ENCODE assay signal across 11 cellular contexts in genomic region chr19:55278391-55279135, GRCh38. TPM values are rescaled to one million over a fixed set of nuclear protein-coding genes. Genes with fewer than 3 reads are reported as not detected.
DNase-seq lines count a peak whose midpoint lies in the region; TF ChIP-seq lines count a peak whose summit lies in the region.
"Had no signal": no experiment of that assay in that cellular context is flagged by ENCODE, and none has a peak within 500 bp of the region (broad histone marks: within the 10 kb centered on the region; RNA-seq: fewer than 3 reads in every experiment).

No MANE protein-coding gene starts in this region.

- H3K4me2 ChIP-seq in GM23248 (ENCODE audit: unreplicated experiment) = peak overlapping the region; percentile 73
- H3K4me2 ChIP-seq in OCI-LY1 (ENCODE audit: low read length) = peak overlapping the region; percentile 93
- H3K4me2 ChIP-seq in neural progenitor cell = peak overlapping the region; percentile 91

- H4K20me1 ChIP-seq in GM23248 (ENCODE audit: insufficient read depth) (no peaks in the 10 kb centered on the region), OCI-LY1 (ENCODE audit: insufficient read depth, low read length) (no peaks in the 10 kb centered on the region), neural progenitor cell (ENCODE audit: low read depth) (peaks cover 3% of the 10 kb centered on the region)

- DNase-seq in GM23248 = no peak
- DNase-seq in neural progenitor cell (ENCODE audit: low spot score) = no peak
- DNase-seq in thyroid gland = no peak
- no peak for DNase-seq in germinal center (ENCODE audit: low spot score)
- DNase-seq in AML-193 (lab: John Stamatoyannopoulos, UW) = no peak
- DNase-seq: activated gamma-delta T cell, esophagus squamous epithelium, NCI-H1930, SJCRH30 had no signal

- peaks cover 37% of the 10 kb centered on the region for H3K4me1 Mint-ChIP-seq in neural progenitor cell

- H3K9me3 ChIP-seq in GM23248 (ENCODE audit: low read depth) = no peaks in the 10 kb centered on the region
- H3K9me3 ChIP-seq in OCI-LY1 (ENCODE audit: low read length) = no peaks in the 10 kb centered on the region
- H3K9me3 ChIP-seq in duodenal mucosa (ENCODE audit: control insufficient read depth in 1 of 2, low read length in 2 of 2) = no peaks in the 10 kb centered on the region
- H3K9me3 ChIP-seq in neural progenitor cell (ENCODE audit: low read depth) = no peaks in the 10 kb centered on the region
- no peaks in the 10 kb centered on the region for H3K9me3 ChIP-seq in thyroid gland
- H3K9me3 ChIP-seq: esophagus squamous epithelium, SJCRH30 had no signal

- no peaks in the 10 kb centered on the region for H3K36me3 ChIP-seq in GM23248 (ENCODE audit: low read depth)
- H3K36me3 ChIP-seq in OCI-LY1 (ENCODE audit: insufficient read depth, low read length) = peaks cover 11% of the 10 kb centered on the region
- H3K36me3 ChIP-seq in duodenal mucosa (ENCODE audit: control insufficient read depth in 1 of 2, insufficient read depth in 2 of 2, low read length in 2 of 2) = peaks cover 0 to 26% of the 10 kb centered on the region in 2 donors
- H3K36me3 ChIP-seq in neural progenitor cell = no peaks in the 10 kb centered on the region
- H3K36me3 ChIP-seq in thyroid gland = peaks cover 10 to 12% of the 10 kb centered on the region in 2 donors

- H3K9ac ChIP-seq in GM23248 (peak overlapping the region; percentile 85; the same call in 1 of the 2 replicates), OCI-LY1 (ENCODE audit: low read length) (peak overlapping the region; percentile 78), duodenal mucosa (ENCODE audit: low read depth in 1 of 2, low read length in 2 of 2) (peak overlapping the region in 1 of 2 donors; percentile 75), neural progenitor cell (no peak overlapping the region)

- H3K79me2 ChIP-seq in GM23248 (ENCODE audit: insufficient read depth) = peaks cover 13% of the 10 kb centered on the region; the same call in 1 of the 2 replicates
- H3K79me2 ChIP-seq in OCI-LY1 (ENCODE audit: insufficient read depth, low read length) = no peaks in the 10 kb centered on the region
- peaks cover 11% of the 10 kb centered on the region for H3K79me2 ChIP-seq in neural progenitor cell (ENCODE audit: low read depth)

- H3K27ac Mint-ChIP-seq in neural progenitor cell = peak overlapping the region; percentile 82

- peaks cover 6% of the 10 kb centered on the region; the same call in 1 of the 2 replicates for H3F3A ChIP-seq in GM23248 (ENCODE audit: insufficient read depth)
- H3F3A ChIP-seq in OCI-LY1 (ENCODE audit: insufficient read depth, low read length) = peaks cover 5% of the 10 kb centered on the region; the same call in 1 of the 2 replicates
- H3F3A ChIP-seq in neural progenitor cell (ENCODE audit: low read depth) = peaks cover 28% of the 10 kb centered on the region

- peak overlapping the region; percentile 98 for H3K4me3 ChIP-seq in GM23248
- H3K4me3 ChIP-seq in OCI-LY1 (ENCODE audit: low read depth, low read length, poor library complexity, severe bottlenecking) = peak overlapping the region; percentile 82
- H3K4me3 ChIP-seq in duodenal mucosa (ENCODE audit: low read depth in 1 of 2, low read length in 2 of 2) = peak overlapping the region; percentile 98
- H3K4me3 ChIP-seq in neural progenitor cell = peak overlapping the region; percentile 81
- H3K4me3 ChIP-seq in thyroid gland (replicated peaks in 1 of 3) = no peak overlapping the region

- H3K36me3 Mint-ChIP-seq in neural progenitor cell = peaks cover 11% of the 10 kb centered on the region

- no peak for TF ChIP-seq POLR2A in thyroid gland (IDR thresholded peaks at IDR 0.05)

- peak overlapping the region; percentile 98 for H3K4me3 Mint-ChIP-seq in neural progenitor cell

- intact Hi-C loops in thyroid gland (cut with DNase I) = no loop called here

- peaks cover 2% of the 10 kb centered on the region for H3K9me3 Mint-ChIP-seq in neural progenitor cell

- in situ Hi-C loops in GM23248 (cut with MboI) = no loop called here

- H3K27ac ChIP-seq in GM23248 (no peak overlapping the region), OCI-LY1 (ENCODE audit: low read depth, low read length, poor library complexity, severe bottlenecking) (peak overlapping the region; percentile 97), duodenal mucosa (ENCODE audit: low read depth, low read length) (no peak overlapping the region), neural progenitor cell (no peak overlapping the region), thyroid gland (no peak overlapping the region)
- H3K27ac ChIP-seq: SJCRH30 had no signal

- H2AFZ ChIP-seq in GM23248 (no peak overlapping the region), OCI-LY1 (ENCODE audit: low read length) (no peak overlapping the region), neural progenitor cell (replicated peaks) (no peak overlapping the region)

- TF ChIP-seq CTCF in OCI-LY1 (IDR thresholded peaks at IDR 0.05; ENCODE audit: low read length) = no peak
- no peak for TF ChIP-seq CTCF in neural progenitor cell (IDR thresholded peaks at IDR 0.05)
- TF ChIP-seq CTCF in thyroid gland (IDR thresholded peaks at IDR 0.05) = no peak

- H3K4me1 ChIP-seq in GM23248 (ENCODE audit: insufficient read depth) (peaks cover 7% of the 10 kb centered on the region; the same call in 1 of the 2 replicates), OCI-LY1 (ENCODE audit: insufficient read depth, low read length, severe bottlenecking) (peaks cover 70% of the 10 kb centered on the region), duodenal mucosa (ENCODE audit: control insufficient read depth in 1 of 2, insufficient read depth in 2 of 2, low read length in 2 of 2) (peaks cover 20 to 30% of the 10 kb centered on the region in 2 donors), neural progenitor cell (peaks cover 4% of the 10 kb centered on the region), thyroid gland (peaks cover 7 to 14% of the 10 kb centered on the region in 2 donors)

- 91% methylated on average over 13 of the region's 13 CpGs for WGBS in GM23248 (ENCODE audit: low coverage in 1 of 2, low lambda C conversion rate in 2 of 2, missing lambda C conversion rate in 2 of 2), 2 experiments
- WGBS in thyroid gland, 2 donors = 83% methylated on average over 12 to 13 of the region's 13 CpGs

- no peaks in the 10 kb centered on the region for H3K27me3 ChIP-seq in GM23248 (replicated peaks; ENCODE audit: insufficient read depth)
- no peaks in the 10 kb centered on the region for H3K27me3 ChIP-seq in OCI-LY1 (ENCODE audit: insufficient read depth, low read length)
- peaks cover 3 to 5% of the 10 kb centered on the region in 2 donors for H3K27me3 ChIP-seq in duodenal mucosa (ENCODE audit: control insufficient read depth in 1 of 2, insufficient read depth in 2 of 2, low read length in 2 of 2)
- no peaks in the 10 kb centered on the region for H3K27me3 ChIP-seq in neural progenitor cell
- H3K27me3 ChIP-seq in thyroid gland = no peaks in the 10 kb centered on the region
- H3K27me3 ChIP-seq: SJCRH30 had no signal

- peaks cover 8% of the 10 kb centered on the region for H3K27me3 Mint-ChIP-seq in neural progenitor cell (ENCODE audit: insufficient read depth, low read depth)

- H3K9me2 ChIP-seq in GM23248 (ENCODE audit: insufficient read depth) (no peaks in the 10 kb centered on the region), OCI-LY1 (ENCODE audit: low read depth, low read length) (no peaks in the 10 kb centered on the region)

RNA-seq across cellular contexts. Expression of gene HSPBP1, which starts 1.3 kb away (rescaled TPM):
- 31.9 and 42.5 TPM in 2 replicates for total RNA-seq in GM23248 (2014; rRNA removed; shearing (Covaris generic))
- polyA plus RNA-seq in GM23248 (2016; fragmentation: Nextera tagmentation; extraction: Ambion mirVana) = 60.2 and 62.5 TPM in 2 replicates
- total RNA-seq in neural progenitor cell (ENCODE audit: low replicate concordance) (15.0 and 43.1 TPM in 2 replicates), thyroid gland (10 to 100 TPM; 24.2 to 48.4 (median 31.2) TPM)

RNA-seq across cellular contexts. Expression of gene BRSK1, which starts 5.2 kb away (rescaled TPM):
- 1.9 and 11.9 TPM in 2 replicates for total RNA-seq in GM23248 (2014; rRNA removed; shearing (Covaris generic))
- polyA plus RNA-seq in GM23248 (2016; fragmentation: Nextera tagmentation; extraction: Ambion mirVana) = 0.39 and 0.55 TPM in 2 replicates
- total RNA-seq in neural progenitor cell (ENCODE audit: low replicate concordance) (24.1 and 43.1 TPM in 2 replicates), thyroid gland (1 to 10 TPM in 1 of 4 donors, under 1 TPM in 1, not detected in 2; 0.83 to 1.2 TPM)

RNA-seq across cellular contexts. Expression of gene PPP6R1, which starts 19.7 kb away (rescaled TPM):
- 36.2 and 36.9 TPM in 2 replicates for total RNA-seq in GM23248 (2014; rRNA removed; shearing (Covaris generic))
- 9.7 and 12.1 TPM in 2 replicates for polyA plus RNA-seq in GM23248 (2016; fragmentation: Nextera tagmentation; extraction: Ambion mirVana)
- total RNA-seq in neural progenitor cell (ENCODE audit: low replicate concordance) (13.1 and 40.4 TPM in 2 replicates), thyroid gland (10 to 100 TPM; 26.1 to 99.8 (median 54.2) TPM)

RNA-seq across cellular contexts. Expression of gene TMEM150B, which starts 46.6 kb away (rescaled TPM):
- total RNA-seq in GM23248 (2014; rRNA removed; shearing (Covaris generic)) = not detected in 2 replicates
- not detected in 2 replicates for polyA plus RNA-seq in GM23248 (2016; fragmentation: Nextera tagmentation; extraction: Ambion mirVana)
- total RNA-seq in neural progenitor cell (ENCODE audit: low replicate concordance) (0.62 TPM in 1 of 2 replicates, not detected in the other), thyroid gland (1 to 10 TPM in 1 of 4 donors, not detected in 3; 1.3 TPM)
- total RNA-seq: SJCRH30 had no signal

RNA-seq across cellular contexts. Expression of gene TMEM86B, which starts 50.0 kb away (rescaled TPM):
- 0.63 and 2.4 TPM in 2 replicates for total RNA-seq in GM23248 (2014; rRNA removed; shearing (Covaris generic))
- polyA plus RNA-seq in GM23248 (2016; fragmentation: Nextera tagmentation; extraction: Ambion mirVana) = 0.41 and 0.46 TPM in 2 replicates
- 1.4 and 3.3 TPM in 2 replicates for total RNA-seq in neural progenitor cell (ENCODE audit: low replicate concordance)
- 1 to 10 TPM; 1.6 to 5.8 (median 2.9) TPM for total RNA-seq in thyroid gland

Comparison
In these comparisons a context has a peak if more than half of its experiments do, and no peak if none do; other contexts are left out.
1. H3K4me3 ChIP-seq: peak in GM23248 (single experiment), OCI-LY1 (single experiment), duodenal mucosa (2 of 2) and neural progenitor cell (single experiment); none in thyroid gland (0 of 3).
2. Peak in every context shown above with its lines, with median percentiles within 50 percentile points of each other: H3K4me2 ChIP-seq.